20 cellular contexts compared by ENCODE assay signal in the genomic region with DNA sequence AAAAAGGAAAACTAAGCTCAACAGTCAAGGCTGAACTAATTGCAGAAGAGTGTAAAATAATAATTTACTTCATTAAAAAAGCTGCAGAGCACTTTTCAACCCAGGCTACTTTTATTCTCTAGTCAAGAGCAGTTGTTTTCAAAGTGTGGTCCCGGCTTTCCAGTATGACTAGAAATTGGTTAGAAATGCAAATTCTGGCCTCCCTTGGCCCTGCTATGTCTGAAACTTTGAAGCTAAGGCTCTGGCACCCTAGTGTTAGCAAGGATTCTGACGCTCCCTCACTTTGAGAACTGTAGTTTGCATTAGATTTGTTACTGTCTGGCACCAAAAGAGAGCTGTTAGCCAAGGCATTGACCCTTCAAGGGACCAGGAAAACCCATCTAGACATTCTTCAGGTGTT. TPM values are rescaled to one million over a fixed set of nuclear protein-coding genes. Genes with fewer than 3 reads are reported as not detected.
DNase-seq lines count a peak whose midpoint lies in the region; ATAC-seq, FAIRE-seq and TF ChIP-seq lines count a peak whose summit lies in the region.
"Had no signal": no experiment of that assay in that cellular context is flagged by ENCODE, and none has a peak within 500 bp of the region (broad histone marks: within the 10 kb centered on the region; RNA-seq: fewer than 3 reads in every experiment).

No MANE protein-coding gene starts in this region.

- RAD21 ChIA-PET in GM12878 (lab: Charles Lee; ENCODE audit: unreplicated experiment) = interaction anchor here (0.7 to 2.9 kb wide), 10 partner anchors 9 to 1007 kb away, joined by 3 to 21 read pairs (median 4); a partner anchor contains a TSS

- in situ Hi-C loops in GM12878 (cut with MboI) = loop anchor here (5.0 kb wide), 2 partner anchors 649 to 1004 kb away; no protein-coding TSS in a partner anchor

- intact Hi-C loops in GM12878 (cut with micrococcal nuclease; ENCODE audit: unreplicated experiment) = loop anchor here (10.0 kb wide), 1 partner anchor 286 kb away; no protein-coding TSS in a partner anchor
- intact Hi-C loops in stomach (cut with DNase I; ENCODE audit: low total_unique reads) = loop anchor here (5.0 kb wide), 2 partner anchors 294 to 644 kb away; a partner anchor contains a TSS

- H4K20me1 ChIP-seq in GM12878 (ENCODE audit: control insufficient read depth, insufficient read depth) = no peaks in the 10 kb centered on the region

- no peak for TF ChIP-seq CTCF in GM12878 (IDR thresholded peaks at IDR 0.05 in 2 of 3, conservative IDR thresholded peaks at IDR 0.05 in 1 of 3; ENCODE audit: control insufficient read depth in 2 of 3, extremely low read depth in 1 of 3, insufficient read depth in 1 of 3, low read depth in 3 of 3, low read length in 3 of 3)
- TF ChIP-seq CTCF in stomach (IDR thresholded peaks at IDR 0.05) = no peak

- no peaks in the 10 kb centered on the region for H3K9me3 ChIP-seq in GM12878 (replicated peaks; ENCODE audit: control insufficient read depth, insufficient read depth, low read length)
- no peaks in the 10 kb centered on the region for H3K9me3 ChIP-seq in stomach
- H3K9me3 ChIP-seq: colonic mucosa, HAP-1, MG63, prostate gland, sigmoid colon had no signal

- H3K36me3 ChIP-seq in GM12878 (ENCODE audit: control insufficient read depth in 2 of 2, insufficient read depth in 2 of 2, low read length in 1 of 2) (no peaks in the 10 kb centered on the region), stomach (no peaks in the 10 kb centered on the region)
- H3K36me3 ChIP-seq: colonic mucosa, HAP-1, MG63, prostate gland, sigmoid colon had no signal

- WGBS in GM12878 (ENCODE audit: insufficient coverage, insufficient replicate concordance, low lambda C conversion rate, missing lambda C conversion rate) = 21% methylated on average over 2 of the region's 2 CpGs
- WGBS in stomach, 5 donors = 50 to 73% (median 64%) methylated on average over 2 of the region's 2 CpGs

- no peak overlapping the region for H2AFZ ChIP-seq in GM12878 (ENCODE audit: control insufficient read depth, low read depth, low read length)

- TF ChIP-seq POLR2A in GM12878 (IDR thresholded peaks at IDR 0.05; ENCODE audit: low read depth, low read length) = no peak
- TF ChIP-seq POLR2A in stomach (IDR thresholded peaks at IDR 0.05) = no peak

- FAIRE-seq in GM12878 (lab: Jason Lieb, UNC) = no peak
- FAIRE-seq: urothelium cell line had no signal

- no peak for DNase-seq in GM12878 (ENCODE audit: low read depth, low spot score)
- no peak for DNase-seq in stomach
- DNase-seq in NCI-H1048 (lab: John Stamatoyannopoulos, UW) = no peak
- no peak for DNase-seq in NOMO-1 treated with DMSO at 0.1 percent for 48 hours (lab: John Stamatoyannopoulos, UW; ENCODE audit: unreplicated experiment)
- DNase-seq: activated CD8-positive, alpha-beta memory T cell treated with anti-CD3 and anti-CD28 coated beads, Interleukin-2, amount 50 U/mL, for 4 hours; colonic mucosa; effector memory CD4-positive, alpha-beta T cell; MG63; naive B cell; NCI-H226; stimulated activated naive B cell treated with anti-CD40 and anti-IgM and Interleukin-4, amounts not matched to agents 10 μg/mL and 1 μg/mL and 100 μg/mL, for 72 hours had no signal

- POLR2A ChIA-PET in GM12878 (lab: Charles Lee) = no interaction called here

- H3K27me3 ChIP-seq in GM12878 (replicated peaks in 1 of 2; ENCODE audit: control insufficient read depth in 2 of 2, insufficient read depth in 2 of 2, low read length in 1 of 2) (no peaks in the 10 kb centered on the region), stomach (peaks cover 0 to 5% (median 0%) of the 10 kb centered on the region in 3 donors)
- H3K27me3 ChIP-seq: colonic mucosa, MG63 had no signal

- ATAC-seq in GM19023 (IDR thresholded peaks at IDR 0.05; ENCODE audit: unreplicated experiment) = peak; percentile 57
- ATAC-seq in GM21529 (IDR thresholded peaks at IDR 0.05; ENCODE audit: unreplicated experiment) = peak; percentile 80
- ATAC-seq in HG02885 (IDR thresholded peaks at IDR 0.05; ENCODE audit: poor library complexity, unreplicated experiment) = peak; percentile 89
- peak; percentile 66 for ATAC-seq in GM12878
- ATAC-seq: activated CD4-positive, CD25-positive, alpha-beta regulatory T cell treated with anti-CD3 and anti-CD28 coated beads, Interleukin-2, amount 50 U/mL, for 24 hours had no signal

- no TSS peak for BruUV-seq in GM12878 (replicated peaks; lab: Mats Ljungman, UMichigan)

- no peak for TF ChIP-seq RAD21 in GM12878 (IDR thresholded peaks at IDR 0.05; ENCODE audit: insufficient read depth, low read depth, low read length)

- CTCF ChIA-PET in GM12878 (lab: Yijun Ruan, JAX) = interaction anchor here (0.6 to 3.5 kb wide), 10 partner anchors 9 to 1006 kb away, joined by 3 to 35 read pairs (median 4); no protein-coding TSS in a partner anchor

- no peaks in the 10 kb centered on the region for H3K79me2 ChIP-seq in GM12878 (ENCODE audit: control insufficient read depth, insufficient read depth, low read length)

- H3K27ac ChIP-seq in GM12878 (ENCODE audit: control insufficient read depth, insufficient read depth) = no peak overlapping the region
- no peak overlapping the region for H3K27ac ChIP-seq in stomach
- H3K27ac ChIP-seq: colonic mucosa, prostate gland, RWPE1, sigmoid colon had no signal

- no peak for TF ChIP-seq EP300 in GM12878 (IDR thresholded peaks at IDR 0.05; ENCODE audit: borderline replicate concordance in 1 of 2, control insufficient read depth in 1 of 2, low read depth in 2 of 2, low read length in 2 of 2)
- no peak for TF ChIP-seq EP300 in stomach (IDR thresholded peaks at IDR 0.05)

- H3K4me1 ChIP-seq in GM12878 (ENCODE audit: control insufficient read depth, insufficient read depth, low read length) (no peaks in the 10 kb centered on the region; the same call in none of the 2 replicates), stomach (peaks cover 0 to 5% (median 0%) of the 10 kb centered on the region in 4 donors)
- H3K4me1 ChIP-seq: colonic mucosa, HAP-1, prostate gland, sigmoid colon had no signal

- H3K4me3 ChIP-seq in GM12878 (no peak overlapping the region), stomach (no peak overlapping the region)
- H3K4me3 ChIP-seq: colonic mucosa, HAP-1, MG63, prostate gland, sigmoid colon had no signal

- no peak overlapping the region for H3K9ac ChIP-seq in GM12878 (ENCODE audit: control insufficient read depth, insufficient read depth, low read length)

- SMC1A ChIA-PET in GM12878 (lab: Charles Lee; ENCODE audit: uncharacterized antibody, unreplicated experiment) = interaction anchor here (1.1 to 2.7 kb wide), 5 partner anchors 9 to 649 kb away, joined by 4 to 9 read pairs (median 5); no protein-coding TSS in a partner anchor

- H3K4me2 ChIP-seq in GM12878 (ENCODE audit: control insufficient read depth, insufficient read depth) = 0 out of 2 replicates have a peak overlapping the region, but pooled peaks have one; percentile 5

TF ChIP-seq in GM12878, 131 proteins besides CTCF, POLR2A, EP300 and RAD21 (continues in another document):
- TF ChIP-seq RB1 (IDR thresholded peaks at IDR 0.05; ENCODE audit: borderline replicate concordance) (no peak), RELA (IDR thresholded peaks at IDR 0.05; ENCODE audit: borderline replicate concordance, partially characterized antibody) (no peak), BRCA1 (IDR thresholded peaks at IDR 0.05; ENCODE audit: low read depth, low read length) (no peak)

RNA-seq across cellular contexts. Expression of a gene that starts 9.5 kb away (rescaled TPM):
- total RNA-seq in GM12878 (2013; cell fraction: nucleolus; rRNA removed) = 7.8 and 8.3 TPM in 2 replicates
- 61.5 and 65.2 TPM in 2 replicates for total RNA-seq in GM12878 (2014; rRNA removed)
- total RNA-seq in GM12878 (2014; rRNA removed; fragmentation: Illumina TruSeq; extraction: Trizol) = 32.1 and 36.3 TPM in 2 replicates
- total RNA-seq in GM12878 (2021) = 34.4 and 36.9 TPM in 2 replicates
- 20.4 TPM for polyA plus RNA-seq in GM12878 (2011; ENCODE audit: low read depth)
- 38.5 and 50.0 TPM in 2 replicates for polyA plus RNA-seq in GM12878 (2011; rRNA removed)
- polyA plus RNA-seq in GM12878 (2011; cell fraction: cytosol; rRNA removed) = 60.6 and 64.5 TPM in 2 replicates
- polyA plus RNA-seq in GM12878 (2011; cell fraction: nucleus; rRNA removed) = 23.1 and 30.6 TPM in 2 replicates
- 26.5 and 27.2 TPM in 2 replicates for polyA plus RNA-seq in GM12878 (2012)
- polyA plus RNA-seq in GM12878 (2014; fragmentation: Illumina TruSeq; extraction: Trizol) = 37.9 and 42.6 TPM in 2 replicates
- polyA plus RNA-seq in GM12878 (2014; fragmentation: Nextera tagmentation; extraction: Ambion mirVana) = 10 to 100 TPM; 10.2 to 24.2 TPM
- polyA plus RNA-seq in GM12878 (2014; rRNA removed) = 59.4 and 62.1 TPM in 2 replicates
- polyA plus RNA-seq in GM12878 (2016; fragmentation: Nextera tagmentation; extraction: Ambion mirVana) = 10 to 100 TPM; 59.3 to 66.7 TPM
- 26.6 and 35.4 TPM in 2 replicates for polyA minus RNA-seq in GM12878 (2011; rRNA and poly(A)+ RNA removed)
- polyA minus RNA-seq in GM12878 (2011; cell fraction: cytosol; rRNA and poly(A)+ RNA removed) = 10.2 and 11.1 TPM in 2 replicates
- 8.5 and 14.0 TPM in 2 replicates for polyA minus RNA-seq in GM12878 (2011; cell fraction: nucleus; rRNA and poly(A)+ RNA removed)
- 10 to 100 TPM in 1 of 5 donors, 1 to 10 TPM in 4; 2.3 to 17.6 (median 9.0) TPM for total RNA-seq in stomach
- polyA plus RNA-seq in stomach = 10 to 100 TPM; 22.1 to 24.8 (median 22.2) TPM

RNA-seq across cellular contexts. Expression of a gene that starts 20.9 kb away (rescaled TPM):
- total RNA-seq in GM12878 (2013; cell fraction: nucleolus; rRNA removed) = 11.1 and 12.9 TPM in 2 replicates
- 8.7 and 14.0 TPM in 2 replicates for total RNA-seq in GM12878 (2014; rRNA removed)
- 7.8 and 9.9 TPM in 2 replicates for total RNA-seq in GM12878 (2014; rRNA removed; fragmentation: Illumina TruSeq; extraction: Trizol)
- 9.5 and 10.7 TPM in 2 replicates for total RNA-seq in GM12878 (2021)
- polyA plus RNA-seq in GM12878 (2011; ENCODE audit: low read depth) = 3.4 TPM
- 11.7 and 19.5 TPM in 2 replicates for polyA plus RNA-seq in GM12878 (2011; rRNA removed)
- 15.6 and 26.4 TPM in 2 replicates for polyA plus RNA-seq in GM12878 (2011; cell fraction: cytosol; rRNA removed)
- 37.0 and 40.5 TPM in 2 replicates for polyA plus RNA-seq in GM12878 (2011; cell fraction: nucleus; rRNA removed)
- 6.3 and 7.3 TPM in 2 replicates for polyA plus RNA-seq in GM12878 (2012)
- polyA plus RNA-seq in GM12878 (2014; fragmentation: Illumina TruSeq; extraction: Trizol) = 6.2 and 13.5 TPM in 2 replicates
- 1 to 10 TPM; 2.2 to 2.4 TPM for polyA plus RNA-seq in GM12878 (2014; fragmentation: Nextera tagmentation; extraction: Ambion mirVana)
- polyA plus RNA-seq in GM12878 (2014; rRNA removed) = 9.5 and 12.4 TPM in 2 replicates
- polyA plus RNA-seq in GM12878 (2016; fragmentation: Nextera tagmentation; extraction: Ambion mirVana) = 1 to 10 TPM; 6.9 to 7.1 TPM
- polyA minus RNA-seq in GM12878 (2011; rRNA and poly(A)+ RNA removed) = 38.7 and 58.2 TPM in 2 replicates
- polyA minus RNA-seq in GM12878 (2011; cell fraction: cytosol; rRNA and poly(A)+ RNA removed) = 14.8 TPM in 2 replicates
- 31.4 and 51.2 TPM in 2 replicates for polyA minus RNA-seq in GM12878 (2011; cell fraction: nucleus; rRNA and poly(A)+ RNA removed)
- 10 to 100 TPM in 3 of 5 donors, 1 to 10 TPM in 2; 2.9 to 19.7 (median 10.3) TPM for total RNA-seq in stomach
- 1 to 10 TPM; 4.4 to 7.6 (median 6.0) TPM for polyA plus RNA-seq in stomach
